In genomic region chr20:19998990-19999705, GRCh38 we compare ENCODE assay signal across 18 cellular contexts. TPM values are rescaled to one million over a fixed set of nuclear protein-coding genes. Genes with fewer than 3 reads are reported as not detected.
DNase-seq lines count a peak whose midpoint lies in the region; ATAC-seq and TF ChIP-seq lines count a peak whose summit lies in the region.
"Had no signal": no experiment of that assay in that cellular context is flagged by ENCODE, and none has a peak within 500 bp of the region (broad histone marks: within the 10 kb centered on the region; RNA-seq: fewer than 3 reads in every experiment).

No MANE protein-coding gene starts in this region.

- no peaks in the 10 kb centered on the region for H4K20me1 ChIP-seq in BLaER1

- peaks cover 5% of the 10 kb centered on the region for H3K4me1 Mint-ChIP-seq in endothelial cell (ENCODE audit: unreplicated experiment)

- H3K9ac ChIP-seq in BLaER1 = no peak overlapping the region
- no peak overlapping the region for H3K9ac ChIP-seq in parathyroid adenoma

- no peak overlapping the region for H3K4me3 ChIP-seq in BLaER1
- peak overlapping the region; percentile 25 for H3K4me3 ChIP-seq in parathyroid adenoma (ENCODE audit: low read depth, low read length)
- H3K4me3 ChIP-seq: PC-9, SJCRH30 had no signal

- DNase-seq in endothelial cell (ENCODE audit: low spot score) = no peak
- DNase-seq in NCI-H748 treated with DMSO at 0.1 percent for 48 hours (lab: John Stamatoyannopoulos, UW) = no peak
- no peak for DNase-seq in anterior cingulate cortex (lab: John Stamatoyannopoulos, UW)
- DNase-seq: BE2C, GOT3, KBM-7, NCI-H1417, NCI-H187, NCI-H226, NCI-H524 treated with DMSO at 0.1 percent for 48 hours, PC-9, SJCRH30 had no signal

- peaks cover 42% of the 10 kb centered on the region for H3K36me3 Mint-ChIP-seq in endothelial cell (ENCODE audit: low read depth, unreplicated experiment)

- H3K9me3 ChIP-seq in BLaER1 (no peaks in the 10 kb centered on the region), parathyroid adenoma (ENCODE audit: control insufficient read depth, low read length) (no peaks in the 10 kb centered on the region)
- H3K9me3 ChIP-seq: BE2C, SJCRH30 had no signal

- no peaks in the 10 kb centered on the region for H3K79me2 ChIP-seq in parathyroid adenoma

- H2AFZ ChIP-seq in parathyroid adenoma = peak overlapping the region; percentile 23
- H2AFZ ChIP-seq: PC-9 had no signal

- H3K27ac ChIP-seq in BLaER1 (no peak overlapping the region), parathyroid adenoma (peak overlapping the region; percentile 86)
- H3K27ac ChIP-seq: PC-9, SJCRH30 had no signal

- peaks cover 8% of the 10 kb centered on the region; the same call in 1 of the 2 replicates for H3K36me3 ChIP-seq in BLaER1
- H3K36me3 ChIP-seq in parathyroid adenoma (ENCODE audit: control insufficient read depth, insufficient read depth, low read length) = no peaks in the 10 kb centered on the region

- no peaks in the 10 kb centered on the region for H3K27me3 ChIP-seq in BLaER1
- H3K27me3 ChIP-seq in parathyroid adenoma (ENCODE audit: control insufficient read depth, insufficient read depth, low read length) = no peaks in the 10 kb centered on the region
- H3K27me3 ChIP-seq: BE2C, SJCRH30 had no signal

- H3K4me1 ChIP-seq in BLaER1 (peaks cover 90% of the 10 kb centered on the region), parathyroid adenoma (peaks cover 39% of the 10 kb centered on the region)

- H3K27me3 Mint-ChIP-seq in endothelial cell (ENCODE audit: unreplicated experiment) = peaks cover 3% of the 10 kb centered on the region

- H3K27ac Mint-ChIP-seq in endothelial cell (ENCODE audit: unreplicated experiment) = no peak overlapping the region

- ATAC-seq in HG03175 (IDR thresholded peaks at IDR 0.05; ENCODE audit: unreplicated experiment) = no peak
- no peak for ATAC-seq in HG02759 (IDR thresholded peaks at IDR 0.05; ENCODE audit: unreplicated experiment)
- ATAC-seq: HCT116 had no signal

- peak overlapping the region; percentile 3 for H3K4me2 ChIP-seq in BLaER1
- peak overlapping the region; percentile 46 for H3K4me2 ChIP-seq in parathyroid adenoma (ENCODE audit: low read length)
- H3K4me2 ChIP-seq: PC-9 had no signal

- TF ChIP-seq CTCF in endothelial cell (IDR thresholded peaks at IDR 0.05; ENCODE audit: unreplicated experiment) (no peak), parathyroid adenoma (IDR thresholded peaks at IDR 0.05) (no peak)

- H3K9me3 Mint-ChIP-seq in endothelial cell (ENCODE audit: unreplicated experiment) = no peaks in the 10 kb centered on the region

- H3K4me3 Mint-ChIP-seq in endothelial cell (ENCODE audit: unreplicated experiment) = peak overlapping the region; percentile 9

TF ChIP-seq in PFSK-1, 5 proteins besides CTCF, POLR2A, EP300 and RAD21:
- no peak for TF ChIP-seq FOXP2 (optimal IDR thresholded peaks at IDR 0.05; ENCODE audit: borderline replicate concordance, extremely low read depth, extremely low read length, insufficient read depth)
- 0 out of 2 replicates have a peak, but pooled peaks have one; percentile 29 for TF ChIP-seq POLR2AphosphoS5 (IDR thresholded peaks at IDR 0.05; ENCODE audit: low read depth, low read length)

RNA-seq across cellular contexts. Expression of gene NAA20, which starts 18.0 kb away (rescaled TPM):
- 81.7 TPM for polyA plus RNA-seq in PFSK-1 (2012; ENCODE audit: insufficient read length, low read depth)
- 36.3 TPM for total RNA-seq in endothelial cell (ENCODE audit: unreplicated experiment)

RNA-seq across cellular contexts. Expression of gene CRNKL1, which starts 53.1 kb away (rescaled TPM):
- 7.9 TPM for polyA plus RNA-seq in PFSK-1 (2012; ENCODE audit: insufficient read length, low read depth)
- 24.6 TPM for total RNA-seq in endothelial cell (ENCODE audit: unreplicated experiment)

RNA-seq across cellular contexts. Expression of gene CFAP61, which starts 53.2 kb away (rescaled TPM):
- not detected for polyA plus RNA-seq in PFSK-1 (2012; ENCODE audit: insufficient read length, low read depth)
- not detected for total RNA-seq in endothelial cell (ENCODE audit: unreplicated experiment)
